15 cellular contexts compared by ENCODE assay signal in genomic region chr19:17748884-17749638, GRCh38. TPM values are rescaled to one million over a fixed set of nuclear protein-coding genes. Genes with fewer than 3 reads are reported as not detected.
A peak's percentile ranks its signal among the peaks of the same experiment; 100 is the strongest.
DNase-seq lines count a peak whose midpoint lies in the region; ATAC-seq and TF ChIP-seq lines count a peak whose summit lies in the region.
"Had no signal": no experiment of that assay in that cellular context is flagged by ENCODE, and none has a peak within 500 bp of the region (broad histone marks: within the 10 kb centered on the region; RNA-seq: fewer than 3 reads in every experiment).

No MANE protein-coding gene starts in this region.

- peak overlapping the region in 1 of 2 donors; percentile 69 for H3K4me3 Mint-ChIP-seq in CD14-positive monocyte
- H3K4me3 Mint-ChIP-seq in GM23338: peak overlapping the region; percentile 65
- peak overlapping the region; percentile 97 for H3K4me3 Mint-ChIP-seq in activated naive CD8-positive, alpha-beta T cell
- peak overlapping the region; percentile 87 to 100 (median 94) for H3K4me3 Mint-ChIP-seq in naive thymus-derived CD4-positive, alpha-beta T cell

- H3K4me1 Mint-ChIP-seq in CD14-positive monocyte (peaks cover 60% of the 10 kb centered on the region), GM23338 (peaks cover 5% of the 10 kb centered on the region)
- peaks cover 49% of the 10 kb centered on the region for H3K4me1 Mint-ChIP-seq in activated naive CD8-positive, alpha-beta T cell (ENCODE audit: low read depth)
- peaks cover 35 to 50% (median 42%) of the 10 kb centered on the region in 7 donors for H3K4me1 Mint-ChIP-seq in naive thymus-derived CD4-positive, alpha-beta T cell

- H3K9me3 ChIP-seq in naive thymus-derived CD4-positive, alpha-beta T cell (ENCODE audit: control insufficient read depth in 2 of 3, low read length in 3 of 3): no peaks in the 10 kb centered on the region
- H3K9me3 ChIP-seq: mucosa of descending colon had no signal

- H3K9me3 Mint-ChIP-seq in CD14-positive monocyte: no peaks in the 10 kb centered on the region
- no peaks in the 10 kb centered on the region for H3K9me3 Mint-ChIP-seq in GM23338
- no peaks in the 10 kb centered on the region for H3K9me3 Mint-ChIP-seq in activated naive CD8-positive, alpha-beta T cell (ENCODE audit: low read depth)
- no peaks in the 10 kb centered on the region for H3K9me3 Mint-ChIP-seq in naive thymus-derived CD4-positive, alpha-beta T cell

- DNase-seq in CD14-positive monocyte (ENCODE audit: low spot score) (no peak), GM23338 (ENCODE audit: low spot score) (no peak), NCI-H2196 (lab: John Stamatoyannopoulos, UW; ENCODE audit: unreplicated experiment) (no peak), GM10266 (ENCODE audit: extremely low spot score) (no peak), SW 1271 (lab: John Stamatoyannopoulos, UW) (no peak)
- no peak for DNase-seq in naive thymus-derived CD4-positive, alpha-beta T cell
- DNase-seq: amniotic stem cell; KG1; mucosa of descending colon; NCI-H187; retina; stimulated activated naive CD4-positive, alpha-beta T cell treated with Interleukin-2 at 50 U/mL for 16 hours had no signal

- H3K36me3 Mint-ChIP-seq in CD14-positive monocyte (peaks cover 1 to 9% of the 10 kb centered on the region in 2 donors), GM23338 (ENCODE audit: low read depth) (no peaks in the 10 kb centered on the region)
- H3K36me3 Mint-ChIP-seq in activated naive CD8-positive, alpha-beta T cell: no peaks in the 10 kb centered on the region
- peaks cover 0 to 16% (median 0%) of the 10 kb centered on the region in 5 donors for H3K36me3 Mint-ChIP-seq in naive thymus-derived CD4-positive, alpha-beta T cell

- no peaks in the 10 kb centered on the region for H3K27me3 ChIP-seq in GM23338 (ENCODE audit: insufficient read depth)
- H3K27me3 ChIP-seq in naive thymus-derived CD4-positive, alpha-beta T cell (ENCODE audit: control insufficient read depth in 2 of 2, insufficient read depth in 2 of 2, low read length in 2 of 2): no peaks in the 10 kb centered on the region

- H3K36me3 ChIP-seq in GM23338 (ENCODE audit: insufficient read depth): no peaks in the 10 kb centered on the region
- H3K36me3 ChIP-seq in naive thymus-derived CD4-positive, alpha-beta T cell (ENCODE audit: control insufficient read depth in 2 of 3, insufficient read depth in 3 of 3, low read length in 3 of 3): peaks cover 0 to 3% (median under 1%) of the 10 kb centered on the region in 3 experiments

- no peaks in the 10 kb centered on the region for H3F3A ChIP-seq in GM23338 (replicated peaks; ENCODE audit: low read depth)

- H3K27me3 Mint-ChIP-seq in CD14-positive monocyte (ENCODE audit: low read depth in 3 of 3): peaks cover 0 to 3% (median 0%) of the 10 kb centered on the region in 3 donors
- peaks cover 11% of the 10 kb centered on the region for H3K27me3 Mint-ChIP-seq in GM23338 (ENCODE audit: insufficient read depth, low read depth, poor library complexity)
- H3K27me3 Mint-ChIP-seq in activated naive CD8-positive, alpha-beta T cell: no peaks in the 10 kb centered on the region
- H3K27me3 Mint-ChIP-seq in naive thymus-derived CD4-positive, alpha-beta T cell: no peaks in the 10 kb centered on the region

- H2AFZ ChIP-seq in GM23338: no peak overlapping the region

- intact Hi-C loops in CD14-positive monocyte (cut with micrococcal nuclease): no loop called here
- intact Hi-C loops in naive thymus-derived CD4-positive, alpha-beta T cell (cut with micrococcal nuclease): loop anchor here in 1 of 2 donors (10.0 kb wide), 1 partner anchor 674 kb away; the partner anchor contains the start of genes HAUS8 and MYO9B

- H3K9me2 ChIP-seq in GM23338 (ENCODE audit: insufficient read depth): no peaks in the 10 kb centered on the region

- CTCF ChIA-PET in naive thymus-derived CD4-positive, alpha-beta T cell (lab: Charles Lee): interaction anchor here (1.3 kb wide), 1 partner anchor 26 kb away, joined by 4 read pairs; no protein-coding TSS in a partner anchor

- no peak overlapping the region; the same call in 1 of the 2 replicates for H3K4me3 ChIP-seq in GM23338
- H3K4me3 ChIP-seq in naive thymus-derived CD4-positive, alpha-beta T cell (ENCODE audit: low read length): no peak overlapping the region
- H3K4me3 ChIP-seq: mucosa of descending colon had no signal

- TF ChIP-seq CTCF in CD14-positive monocyte (IDR thresholded peaks at IDR 0.05) (no peak), GM23338 (conservative IDR thresholded peaks at IDR 0.05; ENCODE audit: low read depth in 2 of 2) (no peak), GM10266 (IDR thresholded peaks at IDR 0.05; ENCODE audit: control insufficient read depth, insufficient read depth, low read depth, missing control alignments) (no peak)

- no peak overlapping the region for H3K4me2 ChIP-seq in GM23338

- peak overlapping the region in 6 of 7 donors; percentile 68 to 99 (median 88) for H3K27ac Mint-ChIP-seq in CD14-positive monocyte
- H3K27ac Mint-ChIP-seq in GM23338: no peak overlapping the region
- peak overlapping the region; percentile 97 for H3K27ac Mint-ChIP-seq in activated naive CD8-positive, alpha-beta T cell
- peak overlapping the region; percentile 72 to 96 (median 93) for H3K27ac Mint-ChIP-seq in naive thymus-derived CD4-positive, alpha-beta T cell

- POLR2A ChIA-PET in naive thymus-derived CD4-positive, alpha-beta T cell (lab: Charles Lee): interaction anchor here (0.8 to 2.6 kb wide), 6 partner anchors 30 to 419 kb away, joined by 3 to 13 read pairs (median 4); partner anchors contain the start of genes JAK3, MAP1S and RPL18A

- no peaks in the 10 kb centered on the region for H3K4me1 ChIP-seq in GM23338 (ENCODE audit: insufficient read depth)
- H3K4me1 ChIP-seq in naive thymus-derived CD4-positive, alpha-beta T cell (ENCODE audit: control insufficient read depth in 2 of 2, insufficient read depth in 2 of 2, low read length in 2 of 2): peaks cover 34 to 38% of the 10 kb centered on the region in 2 donors

- ATAC-seq in GM23338 (no peak), GM21786 (IDR thresholded peaks at IDR 0.05; ENCODE audit: unreplicated experiment) (no peak)
- no peak for ATAC-seq in naive thymus-derived CD4-positive, alpha-beta T cell
- ATAC-seq: mucosa of descending colon had no signal

- no peaks in the 10 kb centered on the region for H4K20me1 ChIP-seq in GM23338 (replicated peaks; ENCODE audit: insufficient read depth)

- no peak overlapping the region for H3K27ac ChIP-seq in GM23338 (ENCODE audit: low read depth)
- peak overlapping the region; percentile 88 for H3K27ac ChIP-seq in naive thymus-derived CD4-positive, alpha-beta T cell (ENCODE audit: low read depth, low read length)

- no peaks in the 10 kb centered on the region for H3K79me2 ChIP-seq in GM23338 (replicated peaks; ENCODE audit: insufficient read depth)

TF ChIP-seq in GM23338, 12 proteins besides CTCF, POLR2A, EP300 and RAD21 (continues in another document):
- no peak for TF ChIP-seq ZNF331 (CRISPR knock-in tag; IDR thresholded peaks at IDR 0.05; ENCODE audit: low read depth)
- no peak for TF ChIP-seq EZH2phosphoT487 (IDR thresholded peaks at IDR 0.05; ENCODE audit: unreplicated experiment)

RNA-seq across cellular contexts. Expression of gene FCHO1, which starts 2.2 kb away (rescaled TPM):
- polyA plus RNA-seq in CD14-positive monocyte (10 to 100 TPM; 11.4 to 13.4 TPM), GM23338 (2016; fragmentation: Nextera tagmentation; extraction: Ambion mirVana) (14.9 and 18.5 TPM in 2 replicates)
- 22.4 and 42.3 TPM in 2 replicates for total RNA-seq in GM23338 (2014; rRNA removed; shearing (Covaris generic))
- total RNA-seq in naive thymus-derived CD4-positive, alpha-beta T cell: 100 to 1,000 TPM in 2 of 5 experiments, 10 to 100 TPM in 3; 73.2 to 107 (median 87.7) TPM
- polyA plus RNA-seq in naive thymus-derived CD4-positive, alpha-beta T cell: 10 to 100 TPM; 14.7 to 43.4 TPM

RNA-seq across cellular contexts. Expression of gene MAP1S, which starts 29.8 kb away (rescaled TPM):
- polyA plus RNA-seq in CD14-positive monocyte (10 to 100 TPM; 27.5 to 28.3 TPM), GM23338 (2016; fragmentation: Nextera tagmentation; extraction: Ambion mirVana) (104 and 118 TPM in 2 replicates)
- total RNA-seq in GM23338 (2014; rRNA removed; shearing (Covaris generic)): 67.6 and 102 TPM in 2 replicates
- total RNA-seq in naive thymus-derived CD4-positive, alpha-beta T cell: 10 to 100 TPM; 28.6 to 73.8 (median 52.5) TPM
- 10 to 100 TPM; 21.9 to 48.4 TPM for polyA plus RNA-seq in naive thymus-derived CD4-positive, alpha-beta T cell

RNA-seq across cellular contexts. Expression of gene B3GNT3, which starts 45.9 kb away (rescaled TPM):
- polyA plus RNA-seq in CD14-positive monocyte: not detected
- total RNA-seq in GM23338 (2014; rRNA removed; shearing (Covaris generic)): 1.0 and 1.9 TPM in 2 replicates
- polyA plus RNA-seq in GM23338 (2016; fragmentation: Nextera tagmentation; extraction: Ambion mirVana): 0.90 and 0.99 TPM in 2 replicates
- total RNA-seq in naive thymus-derived CD4-positive, alpha-beta T cell: under 1 TPM in 2 of 5 experiments, not detected in 3; 0.53 to 0.96 TPM
- 1 to 10 TPM in 1 of 2 donors, under 1 TPM in 1; 0.43 to 1.0 TPM for polyA plus RNA-seq in naive thymus-derived CD4-positive, alpha-beta T cell
- total RNA-seq: frontal cortex had no signal
